Comparison of ENCODE assay signal across 12 cellular contexts in genomic region chr14:50812856-50813543, GRCh38. TPM values are rescaled to one million over a fixed set of nuclear protein-coding genes. Genes with fewer than 3 reads are reported as not detected.
DNase-seq lines count a peak whose midpoint lies in the region; ATAC-seq and TF ChIP-seq lines count a peak whose summit lies in the region.
"Had no signal": no experiment of that assay in that cellular context is flagged by ENCODE, and none has a peak within 500 bp of the region (broad histone marks: within the 10 kb centered on the region; RNA-seq: fewer than 3 reads in every experiment).

No MANE protein-coding gene starts in this region.

- peaks cover 0 to 12% of the 10 kb centered on the region in 2 donors for H3K36me3 Mint-ChIP-seq in naive B cell

- no TSS peak for BruUV-seq in OCI-LY7 (replicated peaks; lab: Mats Ljungman, UMichigan)

- peak overlapping the region; percentile 9; the same call in 1 of the 2 replicates for H2AFZ ChIP-seq in OCI-LY7 (ENCODE audit: low read length)

- WGBS in tibial nerve, 2 donors = 79 to 87% methylated on average over 8 of the region's 8 CpGs

- intact Hi-C loops in OCI-LY7 (cut with micrococcal nuclease; ENCODE audit: unreplicated experiment) = loop anchor here (2.0 kb wide), 1 partner anchor 20 kb away; no protein-coding TSS in a partner anchor

- H3K27ac Mint-ChIP-seq in naive B cell = peak overlapping the region; percentile 62 to 94 (median 75)

- H3K4me1 ChIP-seq in OCI-LY7 (ENCODE audit: insufficient read depth, low read length, poor library complexity, severe bottlenecking) = peaks cover 37% of the 10 kb centered on the region
- peaks cover 0 to 12% (median 0%) of the 10 kb centered on the region in 4 donors for H3K4me1 ChIP-seq in tibial nerve

- in situ Hi-C loops in brain microvascular endothelial cell (cut with HindIII; ENCODE audit: low pct_ligation_motif_present, low sequenced_read_pairs) = no loop called here

- TF ChIP-seq CTCF in GM12865 (IDR thresholded peaks at IDR 0.05; ENCODE audit: insufficient read depth, low read depth, low read length, missing control alignments) (no peak), OCI-LY7 (conservative IDR thresholded peaks at IDR 0.05; ENCODE audit: low read length) (no peak), brain microvascular endothelial cell (IDR thresholded peaks at IDR 0.05; ENCODE audit: low read depth, low read length, missing control alignments) (no peak), tibial nerve (IDR thresholded peaks at IDR 0.05) (no peak)

- peaks cover 75% of the 10 kb centered on the region for H3K36me3 ChIP-seq in OCI-LY7 (ENCODE audit: insufficient read depth, low read length)
- no peaks in the 10 kb centered on the region for H3K36me3 ChIP-seq in brain microvascular endothelial cell (replicated peaks)
- H3K36me3 ChIP-seq in tibial nerve = no peaks in the 10 kb centered on the region

- H4K20me1 ChIP-seq in OCI-LY7 (ENCODE audit: insufficient read depth, low read length) = no peaks in the 10 kb centered on the region

- ATAC-seq in GM21529 (IDR thresholded peaks at IDR 0.05; ENCODE audit: unreplicated experiment) = peak; percentile 29
- peak; percentile 13 to 42 for ATAC-seq in naive B cell (ENCODE audit: low read depth in 2 of 2)

- H3K9me3 Mint-ChIP-seq in naive B cell = peaks cover 0 to 9% (median 0%) of the 10 kb centered on the region in 7 donors

- H3K4me3 Mint-ChIP-seq in naive B cell = peak overlapping the region; percentile 66 to 95 (median 85)

- no peak for TF ChIP-seq EP300 in tibial nerve (IDR thresholded peaks at IDR 0.05)

- H3K27me3 ChIP-seq in brain microvascular endothelial cell (replicated peaks) (no peaks in the 10 kb centered on the region), tibial nerve (no peaks in the 10 kb centered on the region)

- peaks cover 45 to 70% (median 65%) of the 10 kb centered on the region in 3 donors for H3K4me1 Mint-ChIP-seq in naive B cell

- TF ChIP-seq POLR2A in tibial nerve (IDR thresholded peaks at IDR 0.05) = no peak

- H3K4me3 ChIP-seq in GM12865 (ENCODE audit: low read depth, low read length) = peak overlapping the region; percentile 25
- H3K4me3 ChIP-seq in OCI-LY7 (ENCODE audit: low read depth, low read length, poor library complexity, severe bottlenecking) = peak overlapping the region; percentile 50
- H3K4me3 ChIP-seq in brain microvascular endothelial cell (ENCODE audit: low read depth, low read length) = no peak overlapping the region
- no peak overlapping the region for H3K4me3 ChIP-seq in tibial nerve

- peaks cover 8% of the 10 kb centered on the region; the same call in 1 of the 2 replicates for H3K9me3 ChIP-seq in OCI-LY7 (ENCODE audit: low read length)
- H3K9me3 ChIP-seq in tibial nerve = no peaks in the 10 kb centered on the region

- POLR2A ChIA-PET in OCI-LY7 (lab: Charles Lee) = interaction anchor here (0.6 to 12.2 kb wide), 9 partner anchors 9 to 46 kb away, joined by 3 to 156 read pairs (median 4); no protein-coding TSS in a partner anchor

- H3K79me2 ChIP-seq in OCI-LY7 (ENCODE audit: insufficient read depth, low read depth, low read length) = peaks cover 86% of the 10 kb centered on the region

- H3K27me3 Mint-ChIP-seq in naive B cell = no peaks in the 10 kb centered on the region

- CTCF ChIA-PET in OCI-LY7 (lab: Charles Lee; ENCODE audit: unreplicated experiment) = interaction anchor here (1.3 kb wide), 1 partner anchor 16 kb away, joined by 4 read pairs; no protein-coding TSS in a partner anchor

- H3K27ac ChIP-seq in OCI-LY7 (ENCODE audit: low read depth, low read length, poor library complexity, severe bottlenecking) (peak overlapping the region; percentile 74), brain microvascular endothelial cell (no peak overlapping the region), tibial nerve (no peak overlapping the region)

- H3K9me2 ChIP-seq in OCI-LY7 (ENCODE audit: insufficient read depth, low read length) = no peaks in the 10 kb centered on the region

- peak overlapping the region; percentile 76 for H3K4me2 ChIP-seq in OCI-LY7 (ENCODE audit: low read length)

- DNase-seq in GM12865 (ENCODE audit: low read depth) (no peak), OCI-LY7 (ENCODE audit: low spot score) (no peak), naive B cell (no peak), NCI-H1694 treated with DMSO at 0.1 percent for 48 hours (lab: John Stamatoyannopoulos, UW) (no peak), midbrain (lab: John Stamatoyannopoulos, UW) (no peak), brain microvascular endothelial cell (no peak), tibial nerve (ENCODE audit: low spot score in 2 of 2) (no peak)
- DNase-seq: foreskin melanocyte, mesendoderm, NCI-H187 treated with DMSO at 0.1 percent for 48 hours had no signal

RNA-seq across cellular contexts. Expression of gene NIN, which starts 18.0 kb away (rescaled TPM):
- 79.5 and 95.3 TPM in 2 replicates for total RNA-seq in OCI-LY7 (2014; rRNA removed; shearing (Covaris generic))
- total RNA-seq in OCI-LY7 (2022) (157 and 189 TPM in 2 replicates), tibial nerve (10 to 100 TPM; 24.1 to 35.7 (median 30.7) TPM)
- polyA plus RNA-seq in naive B cell (ENCODE audit: low read depth in 6 of 6) = 100 to 1,000 TPM in 1 of 6 donors, 10 to 100 TPM in 5; 20.2 to 100 (median 51.1) TPM

RNA-seq across cellular contexts. Expression of gene ABHD12B, which starts 58.9 kb away (rescaled TPM):
- 9.0 and 10.7 TPM in 2 replicates for total RNA-seq in OCI-LY7 (2014; rRNA removed; shearing (Covaris generic))
- total RNA-seq in OCI-LY7 (2022) (6.8 and 13.1 TPM in 2 replicates), tibial nerve (not detected)
- not detected for polyA plus RNA-seq in naive B cell (ENCODE audit: low read depth in 6 of 6)
- total RNA-seq: Daoy had no signal

Comparison
In these comparisons a context has a peak if more than half of its experiments do, and no peak if none do; other contexts are left out.
1. H3K4me3 ChIP-seq: peak in GM12865 (single experiment) and OCI-LY7 (single experiment); none in brain microvascular endothelial cell (single experiment) and tibial nerve (0 of 4).
2. RNA of gene ABHD12B, which starts 58.9 kb away (total RNA-seq): 6.8 to 13.1 TPM in OCI-LY7; not detected in tibial nerve; every median in the first group is over 4 times any median in the second.